ENCODE assay signal across 1 cellular context in genomic region chr1:81760487-81761097, GRCh38.
TF ChIP-seq lines count a peak whose summit lies in the region.

No MANE protein-coding gene starts in this region.

TF ChIP-seq in SK-N-SH treated with all-trans-retinoic acid at 6 μM for 48 hours, 23 proteins besides CTCF, POLR2A, EP300 and RAD21 (continued from another document):
- TF ChIP-seq CSRNP3 (CRISPR knock-in tag; IDR thresholded peaks at IDR 0.05) = no peak
- no peak for TF ChIP-seq RARB (CRISPR knock-in tag; IDR thresholded peaks at IDR 0.05)
- TF ChIP-seq ZNF70 (CRISPR knock-in tag; IDR thresholded peaks at IDR 0.05) = no peak
- TF ChIP-seq, protein P1, sequence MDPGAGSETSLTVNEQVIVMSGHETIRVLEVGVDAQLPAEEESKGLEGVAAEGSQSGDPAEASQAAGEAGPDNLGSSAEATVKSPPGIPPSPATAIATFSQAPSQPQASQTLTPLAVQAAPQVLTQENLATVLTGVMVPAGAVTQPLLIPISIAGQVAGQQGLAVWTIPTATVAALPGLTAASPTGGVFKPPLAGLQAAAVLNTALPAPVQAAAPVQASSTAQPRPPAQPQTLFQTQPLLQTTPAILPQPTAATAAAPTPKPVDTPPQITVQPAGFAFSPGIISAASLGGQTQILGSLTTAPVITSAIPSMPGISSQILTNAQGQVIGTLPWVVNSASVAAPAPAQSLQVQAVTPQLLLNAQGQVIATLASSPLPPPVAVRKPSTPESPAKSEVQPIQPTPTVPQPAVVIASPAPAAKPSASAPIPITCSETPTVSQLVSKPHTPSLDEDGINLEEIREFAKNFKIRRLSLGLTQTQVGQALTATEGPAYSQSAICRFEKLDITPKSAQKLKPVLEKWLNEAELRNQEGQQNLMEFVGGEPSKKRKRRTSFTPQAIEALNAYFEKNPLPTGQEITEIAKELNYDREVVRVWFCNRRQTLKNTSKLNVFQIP (CRISPR knock-in tag; IDR thresholded peaks at IDR 0.05; ENCODE audit: borderline replicate concordance, low read depth) = no peak
- no peak for TF ChIP-seq ZC3H10 (CRISPR knock-in tag; IDR thresholded peaks at IDR 0.05)
